ENCODE assay signal across 8 cellular contexts in the genomic region with DNA sequence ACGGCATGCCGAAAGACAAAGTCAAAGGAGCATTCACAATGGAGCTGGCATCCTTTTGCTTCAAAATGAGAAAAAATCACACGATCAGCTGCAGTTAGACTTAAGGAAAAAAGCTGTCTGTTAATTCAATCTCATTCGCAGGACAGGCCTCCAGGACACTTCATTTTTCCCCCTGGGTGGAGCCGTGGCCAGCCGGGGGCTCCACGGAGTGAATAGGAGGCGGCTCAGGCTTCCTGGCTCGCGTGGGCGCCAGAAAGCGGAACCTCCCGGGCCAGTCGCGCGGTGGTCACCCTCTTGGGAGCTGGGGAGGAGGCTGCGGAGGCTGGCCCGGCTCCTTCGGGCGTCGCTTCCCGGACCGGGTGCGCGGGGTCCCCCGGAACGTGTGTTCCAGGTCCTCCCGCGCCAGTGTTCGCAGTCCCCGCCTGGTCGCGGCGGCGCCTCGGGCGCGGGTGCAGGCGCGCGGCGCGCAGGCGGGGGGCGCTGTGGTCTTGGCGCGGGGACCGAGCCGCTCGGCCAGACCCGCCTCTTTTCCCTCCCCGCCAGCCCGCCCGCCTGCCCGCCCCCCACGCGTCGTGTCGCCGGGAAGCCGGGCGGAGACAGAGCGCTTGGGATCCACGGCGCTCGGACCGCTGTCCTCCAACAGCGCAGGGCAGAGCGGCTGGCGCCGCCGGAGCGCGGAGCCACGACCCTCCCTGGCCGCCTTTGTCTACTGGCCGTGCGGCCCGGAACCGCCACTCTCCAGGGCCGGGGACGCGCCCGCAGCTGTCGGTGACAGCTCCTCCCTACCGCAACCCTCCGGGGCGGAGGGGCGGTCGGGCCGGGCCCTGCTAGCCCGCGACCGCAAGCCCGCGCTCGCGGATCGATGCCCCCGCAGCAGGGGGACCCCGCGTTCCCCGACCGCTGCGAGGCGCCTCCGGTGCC. TPM values are rescaled to one million over a fixed set of nuclear protein-coding genes. Genes with fewer than 3 reads are reported as not detected.
DNase-seq lines count a peak whose midpoint lies in the region; ATAC-seq, FAIRE-seq and TF ChIP-seq lines count a peak whose summit lies in the region.

A gene (plus strand): TSS at position 599 of the 921 bp plus-strand sequence. CDS start 264 bp downstream, at position 863.

- H3K9me3 Mint-ChIP-seq in neural crest cell = no peaks in the 10 kb centered on the region

- H3K4me3 Mint-ChIP-seq in neural crest cell = peak within 1 kb of the TSS; percentile 92

- peaks cover 6% of the 10 kb centered on the region for H3K36me3 Mint-ChIP-seq in neural crest cell (ENCODE audit: low read depth)

- H3K9me3 ChIP-seq in stomach smooth muscle (ENCODE audit: control insufficient read depth in 2 of 2, low read length in 2 of 2) = no peaks in the 10 kb centered on the region

- H3K4me1 ChIP-seq in stomach smooth muscle (ENCODE audit: control insufficient read depth, insufficient read depth, low read length) = peaks cover 25% of the 10 kb centered on the region

- H3K27ac Mint-ChIP-seq in neural crest cell (ENCODE audit: unreplicated experiment) = peak within 1 kb of the TSS; percentile 55

- peaks cover 33% of the 10 kb centered on the region for H3K27me3 Mint-ChIP-seq in neural crest cell (ENCODE audit: low read depth)

- DNase-seq in HK-2 (ENCODE audit: unreplicated experiment) (peak; percentile 71), RCC 7860 (ENCODE audit: low spot score) (peak; percentile 14), activated gamma-delta T cell treated with Interleukin-2 at 50 U/mL for 16 hours (peak; percentile 54), foreskin melanocyte (peak; percentile 2), neural crest cell (ENCODE audit: low read depth, low spot score) (peak; percentile 73)

- no peak for FAIRE-seq in RCC 7860 (lab: Jason Lieb, UNC)

- ATAC-seq in GM21526 (IDR thresholded peaks at IDR 0.05; ENCODE audit: low FRiP score, unreplicated experiment) = no peak

- H3K9ac ChIP-seq in stomach smooth muscle (ENCODE audit: low read length in 2 of 2) = peak within 1 kb of the TSS; percentile 86

- peak within 1 kb of the TSS; percentile 77 for H3K27ac ChIP-seq in stomach smooth muscle (ENCODE audit: low read length)

- peak; percentile 45; the same call in 2 of the 3 replicates for TF ChIP-seq CTCF in GM12872 (IDR thresholded peaks at IDR 0.05; ENCODE audit: insufficient read depth, low read depth, low read length)
- peak; percentile 87 for TF ChIP-seq CTCF in neural crest cell (conservative IDR thresholded peaks at IDR 0.05)

- peaks cover 0 to 4% of the 10 kb centered on the region in 2 donors for H3K36me3 ChIP-seq in stomach smooth muscle (ENCODE audit: control insufficient read depth in 2 of 2, insufficient read depth in 2 of 2, low read length in 2 of 2)

- H3K4me1 Mint-ChIP-seq in neural crest cell = peaks cover 32% of the 10 kb centered on the region

- H3K27me3 ChIP-seq in stomach smooth muscle (ENCODE audit: control insufficient read depth in 1 of 2, insufficient read depth in 2 of 2, low read length in 2 of 2) = no peaks in the 10 kb centered on the region

- H3K4me3 ChIP-seq in stomach smooth muscle (ENCODE audit: low read length in 2 of 2) = peak within 1 kb of the TSS; percentile 85 to 94

RNA-seq across cellular contexts. Expression of the gene that starts here (rescaled TPM):
- 20.1 and 20.5 TPM in 2 replicates for total RNA-seq in neural crest cell

Comparison
In these comparisons a context has a peak if more than half of its experiments do, and no peak if none do; other contexts are left out.
1. DNase-seq: peak in every context shown above with its lines; median percentile 73 in neural crest cell; 71 in HK-2; 54 in activated gamma-delta T cell treated with Interleukin-2 at 50 U/mL for 16 hours; 14 in RCC 7860; 2 in foreskin melanocyte.